In genomic region chr2:133886735-133887675, GRCh38 we compare ENCODE assay signal across 8 cellular contexts.
DNase-seq lines count a peak whose midpoint lies in the region; ATAC-seq, FAIRE-seq and TF ChIP-seq lines count a peak whose summit lies in the region.

No MANE protein-coding gene starts in this region.

- peaks cover 4% of the 10 kb centered on the region for H3K4me1 Mint-ChIP-seq in progenitor cell of endocrine pancreas (ENCODE audit: low read depth)

- CTCF ChIA-PET in RWPE1 (lab: Yijun Ruan, JAX): interaction anchor here (0.5 to 2.1 kb wide), 14 partner anchors 16 to 1385 kb away, joined by 3 to 9 read pairs (median 3); no protein-coding TSS in a partner anchor

- intact Hi-C loops in Right ventricle myocardium superior (cut with DNase I): loop anchor here (5.0 kb wide), 2 partner anchors 230 to 525 kb away; no protein-coding TSS in a partner anchor

- DNase-seq in D721Med (ENCODE audit: insufficient read length, low spot score): no peak
- DNase-seq in LNCaP clone FGC (ENCODE audit: low read depth): peak; percentile 63
- DNase-seq in RWPE1 (ENCODE audit: low spot score): peak; percentile 80
- DNase-seq in activated naive CD4-positive, alpha-beta T cell treated with anti-CD3 and anti-CD28 coated beads, Interleukin-2, amount 50 U/mL, for 72 hours (ENCODE audit: low spot score in 2 of 2): peak in 1 of 2 donors; percentile 45
- DNase-seq in Right ventricle myocardium superior: peak; percentile 79
- DNase-seq in progenitor cell of endocrine pancreas (ENCODE audit: low spot score, unreplicated experiment): peak; percentile 50

- POLR2A ChIA-PET in RWPE1 (lab: Yijun Ruan, JAX; ENCODE audit: low non-redundant PET): interaction anchor here (0.5 kb wide), 1 partner anchor 44 kb away, joined by 3 read pairs; no protein-coding TSS in a partner anchor

- no peak overlapping the region for H3K27ac ChIP-seq in RWPE1

- no peak overlapping the region for H3K4me3 Mint-ChIP-seq in progenitor cell of endocrine pancreas (ENCODE audit: low read depth)

- ATAC-seq in GM21526 (IDR thresholded peaks at IDR 0.05; ENCODE audit: low FRiP score, unreplicated experiment) (peak; percentile 68), Right ventricle myocardium superior (ENCODE audit: poor library complexity) (peak; percentile 88), HG03521 (IDR thresholded peaks at IDR 0.05; ENCODE audit: unreplicated experiment) (no peak)
- ATAC-seq in activated naive CD4-positive, alpha-beta T cell treated with anti-CD3 and anti-CD28 coated beads, Interleukin-2, amount 50 U/mL, for 72 hours: peak; percentile 34 to 66

- H3K36me3 Mint-ChIP-seq in activated naive CD4-positive, alpha-beta T cell treated with anti-CD3 and anti-CD28 coated beads, Interleukin-2, amount 50 U/mL, for 72 hours: no peaks in the 10 kb centered on the region
- H3K36me3 Mint-ChIP-seq in progenitor cell of endocrine pancreas (ENCODE audit: insufficient read depth): no peaks in the 10 kb centered on the region

- no peak overlapping the region for H3K27ac Mint-ChIP-seq in activated naive CD4-positive, alpha-beta T cell treated with anti-CD3 and anti-CD28 coated beads, Interleukin-2, amount 50 U/mL, for 72 hours
- H3K27ac Mint-ChIP-seq in progenitor cell of endocrine pancreas: no peak overlapping the region

- H3K27me3 Mint-ChIP-seq in progenitor cell of endocrine pancreas: peaks cover 17% of the 10 kb centered on the region

- FAIRE-seq in D721Med (lab: Jason Lieb, UNC): peak; percentile 38

- H3K9me3 Mint-ChIP-seq in activated naive CD4-positive, alpha-beta T cell treated with anti-CD3 and anti-CD28 coated beads, Interleukin-2, amount 50 U/mL, for 72 hours: no peaks in the 10 kb centered on the region
- no peaks in the 10 kb centered on the region for H3K9me3 Mint-ChIP-seq in progenitor cell of endocrine pancreas (ENCODE audit: low read depth)

- TF ChIP-seq CTCF in D721Med (IDR thresholded peaks at IDR 0.05; ENCODE audit: insufficient read depth, missing control alignments): peak; percentile 74
- TF ChIP-seq CTCF in LNCaP clone FGC (IDR thresholded peaks at IDR 0.05; ENCODE audit: control insufficient read depth, extremely low read depth, insufficient read depth): peak; percentile 80
- TF ChIP-seq CTCF in RWPE1 (conservative IDR thresholded peaks at IDR 0.05; ENCODE audit: low read depth): peak; percentile 68
- TF ChIP-seq CTCF in progenitor cell of endocrine pancreas (IDR thresholded peaks at IDR 0.05; ENCODE audit: unreplicated experiment): peak; percentile 81

- H3K4me3 ChIP-seq in LNCaP clone FGC (ENCODE audit: low read depth, low read length): no peak overlapping the region
